ENCODE assay signal across 1 cellular context in genomic region chr9:134811673-134812668, GRCh38.
TF ChIP-seq lines count a peak whose summit lies in the region.

No MANE protein-coding gene starts in this region.

TF ChIP-seq in HEK293, 187 proteins besides CTCF, POLR2A, EP300 and RAD21 (continued from another document):
- TF ChIP-seq, protein P1, sequence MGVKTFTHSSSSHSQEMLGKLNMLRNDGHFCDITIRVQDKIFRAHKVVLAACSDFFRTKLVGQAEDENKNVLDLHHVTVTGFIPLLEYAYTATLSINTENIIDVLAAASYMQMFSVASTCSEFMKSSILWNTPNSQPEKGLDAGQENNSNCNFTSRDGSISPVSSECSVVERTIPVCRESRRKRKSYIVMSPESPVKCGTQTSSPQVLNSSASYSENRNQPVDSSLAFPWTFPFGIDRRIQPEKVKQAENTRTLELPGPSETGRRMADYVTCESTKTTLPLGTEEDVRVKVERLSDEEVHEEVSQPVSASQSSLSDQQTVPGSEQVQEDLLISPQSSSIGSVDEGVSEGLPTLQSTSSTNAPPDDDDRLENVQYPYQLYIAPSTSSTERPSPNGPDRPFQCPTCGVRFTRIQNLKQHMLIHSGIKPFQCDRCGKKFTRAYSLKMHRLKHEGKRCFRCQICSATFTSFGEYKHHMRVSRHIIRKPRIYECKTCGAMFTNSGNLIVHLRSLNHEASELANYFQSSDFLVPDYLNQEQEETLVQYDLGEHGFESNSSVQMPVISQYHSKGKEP (tag by site-specific recombination; IDR thresholded peaks at IDR 0.05), result 0 out of 2 replicates have a peak, but pooled peaks have one; percentile 35
- no peak for TF ChIP-seq ZNF404 (tag by site-specific recombination; IDR thresholded peaks at IDR 0.05)
- no peak for TF ChIP-seq ZNF585B (tag by site-specific recombination; IDR thresholded peaks at IDR 0.05)
- TF ChIP-seq ZNF416 (tag by site-specific recombination; IDR thresholded peaks at IDR 0.05), result no peak
- 0 out of 2 replicates have a peak, but pooled peaks have one; percentile 20 for TF ChIP-seq EGR2 (tag by site-specific recombination; IDR thresholded peaks at IDR 0.05; ENCODE audit: low read depth)
- TF ChIP-seq ZNF623 (tag by site-specific recombination; IDR thresholded peaks at IDR 0.05), result no peak
- TF ChIP-seq MYNN (tag by site-specific recombination; IDR thresholded peaks at IDR 0.05; ENCODE audit: borderline replicate concordance), result no peak
- peak; percentile 37; the same call in 1 of the 2 replicates for TF ChIP-seq ZBTB21 (tag by site-specific recombination; IDR thresholded peaks at IDR 0.05)
- TF ChIP-seq ZNF518A (tag by site-specific recombination; conservative IDR thresholded peaks at IDR 0.05; ENCODE audit: low read depth), result 0 out of 2 replicates have a peak, but pooled peaks have one; percentile 26
- TF ChIP-seq ZNF10 (tag by site-specific recombination; IDR thresholded peaks at IDR 0.05), result 0 out of 2 replicates have a peak, but pooled peaks have one; percentile 19
- TF ChIP-seq ZNF423 (tag by site-specific recombination; IDR thresholded peaks at IDR 0.05), result peak; percentile 62
- peak; percentile 60 for TF ChIP-seq ZBTB17 (tag by site-specific recombination; IDR thresholded peaks at IDR 0.05)
- TF ChIP-seq ZSCAN18 (tag by site-specific recombination; IDR thresholded peaks at IDR 0.05), result no peak
- TF ChIP-seq ZNF629 (tag by site-specific recombination; IDR thresholded peaks at IDR 0.05), result peak; percentile 74
- peak; percentile 89 for TF ChIP-seq OSR2 (tag by site-specific recombination; IDR thresholded peaks at IDR 0.05)
- TF ChIP-seq ZNF366 (tag by site-specific recombination; conservative IDR thresholded peaks at IDR 0.05), result 0 out of 2 replicates have a peak, but pooled peaks have one; percentile 54
- TF ChIP-seq, protein P2, sequence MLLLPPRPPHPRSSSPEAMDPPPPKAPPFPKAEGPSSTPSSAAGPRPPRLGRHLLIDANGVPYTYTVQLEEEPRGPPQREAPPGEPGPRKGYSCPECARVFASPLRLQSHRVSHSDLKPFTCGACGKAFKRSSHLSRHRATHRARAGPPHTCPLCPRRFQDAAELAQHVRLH (tag by site-specific recombination; IDR thresholded peaks at IDR 0.05), result no peak
- TF ChIP-seq ZSCAN30 (tag by site-specific recombination; IDR thresholded peaks at IDR 0.05), result peak; percentile 48; the same call in 1 of the 2 replicates
- TF ChIP-seq REPIN1 (tag by site-specific recombination; IDR thresholded peaks at IDR 0.05; ENCODE audit: low read depth), result no peak
- peak; percentile 78 for TF ChIP-seq ZFHX2 (tag by site-specific recombination; conservative IDR thresholded peaks at IDR 0.05)
- no peak; the same call in 1 of the 2 replicates for TF ChIP-seq GLI2 (tag by site-specific recombination; IDR thresholded peaks at IDR 0.05; ENCODE audit: borderline replicate concordance, low read depth)
- TF ChIP-seq ZNF514 (tag by site-specific recombination; IDR thresholded peaks at IDR 0.05), result no peak
- TF ChIP-seq, protein P3, sequence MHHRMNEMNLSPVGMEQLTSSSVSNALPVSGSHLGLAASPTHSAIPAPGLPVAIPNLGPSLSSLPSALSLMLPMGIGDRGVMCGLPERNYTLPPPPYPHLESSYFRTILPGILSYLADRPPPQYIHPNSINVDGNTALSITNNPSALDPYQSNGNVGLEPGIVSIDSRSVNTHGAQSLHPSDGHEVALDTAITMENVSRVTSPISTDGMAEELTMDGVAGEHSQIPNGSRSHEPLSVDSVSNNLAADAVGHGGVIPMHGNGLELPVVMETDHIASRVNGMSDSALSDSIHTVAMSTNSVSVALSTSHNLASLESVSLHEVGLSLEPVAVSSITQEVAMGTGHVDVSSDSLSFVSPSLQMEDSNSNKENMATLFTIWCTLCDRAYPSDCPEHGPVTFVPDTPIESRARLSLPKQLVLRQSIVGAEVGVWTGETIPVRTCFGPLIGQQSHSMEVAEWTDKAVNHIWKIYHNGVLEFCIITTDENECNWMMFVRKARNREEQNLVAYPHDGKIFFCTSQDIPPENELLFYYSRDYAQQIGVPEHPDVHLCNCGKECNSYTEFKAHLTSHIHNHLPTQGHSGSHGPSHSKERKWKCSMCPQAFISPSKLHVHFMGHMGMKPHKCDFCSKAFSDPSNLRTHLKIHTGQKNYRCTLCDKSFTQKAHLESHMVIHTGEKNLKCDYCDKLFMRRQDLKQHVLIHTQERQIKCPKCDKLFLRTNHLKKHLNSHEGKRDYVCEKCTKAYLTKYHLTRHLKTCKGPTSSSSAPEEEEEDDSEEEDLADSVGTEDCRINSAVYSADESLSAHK (tag by site-specific recombination; IDR thresholded peaks at IDR 0.05), result peak; percentile 66; the same call in 1 of the 2 replicates
- TF ChIP-seq IKZF3 (tag by site-specific recombination; IDR thresholded peaks at IDR 0.05), result peak; percentile 78
- TF ChIP-seq ZNF221 (tag by site-specific recombination; IDR thresholded peaks at IDR 0.05; ENCODE audit: borderline replicate concordance), result no peak
- 0 out of 2 replicates have a peak, but pooled peaks have one; percentile 48 for TF ChIP-seq TSHZ1 (tag by site-specific recombination; IDR thresholded peaks at IDR 0.05; ENCODE audit: borderline replicate concordance)
- TF ChIP-seq, protein P4, sequence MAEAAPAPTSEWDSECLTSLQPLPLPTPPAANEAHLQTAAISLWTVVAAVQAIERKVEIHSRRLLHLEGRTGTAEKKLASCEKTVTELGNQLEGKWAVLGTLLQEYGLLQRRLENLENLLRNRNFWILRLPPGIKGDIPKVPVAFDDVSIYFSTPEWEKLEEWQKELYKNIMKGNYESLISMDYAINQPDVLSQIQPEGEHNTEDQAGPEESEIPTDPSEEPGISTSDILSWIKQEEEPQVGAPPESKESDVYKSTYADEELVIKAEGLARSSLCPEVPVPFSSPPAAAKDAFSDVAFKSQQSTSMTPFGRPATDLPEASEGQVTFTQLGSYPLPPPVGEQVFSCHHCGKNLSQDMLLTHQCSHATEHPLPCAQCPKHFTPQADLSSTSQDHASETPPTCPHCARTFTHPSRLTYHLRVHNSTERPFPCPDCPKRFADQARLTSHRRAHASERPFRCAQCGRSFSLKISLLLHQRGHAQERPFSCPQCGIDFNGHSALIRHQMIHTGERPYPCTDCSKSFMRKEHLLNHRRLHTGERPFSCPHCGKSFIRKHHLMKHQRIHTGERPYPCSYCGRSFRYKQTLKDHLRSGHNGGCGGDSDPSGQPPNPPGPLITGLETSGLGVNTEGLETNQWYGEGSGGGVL (tag by site-specific recombination; IDR thresholded peaks at IDR 0.05), result no peak
- TF ChIP-seq GLIS1 (tag by site-specific recombination; IDR thresholded peaks at IDR 0.05), result peak; percentile 84
- TF ChIP-seq ZNF157 (tag by site-specific recombination; IDR thresholded peaks at IDR 0.05), result no peak
- peak; percentile 44; the same call in 1 of the 2 replicates for TF ChIP-seq ZNF341 (tag by site-specific recombination; IDR thresholded peaks at IDR 0.05; ENCODE audit: low read depth)
- no peak for TF ChIP-seq ZNF114 (tag by site-specific recombination; IDR thresholded peaks at IDR 0.05)
- TF ChIP-seq, protein P5, sequence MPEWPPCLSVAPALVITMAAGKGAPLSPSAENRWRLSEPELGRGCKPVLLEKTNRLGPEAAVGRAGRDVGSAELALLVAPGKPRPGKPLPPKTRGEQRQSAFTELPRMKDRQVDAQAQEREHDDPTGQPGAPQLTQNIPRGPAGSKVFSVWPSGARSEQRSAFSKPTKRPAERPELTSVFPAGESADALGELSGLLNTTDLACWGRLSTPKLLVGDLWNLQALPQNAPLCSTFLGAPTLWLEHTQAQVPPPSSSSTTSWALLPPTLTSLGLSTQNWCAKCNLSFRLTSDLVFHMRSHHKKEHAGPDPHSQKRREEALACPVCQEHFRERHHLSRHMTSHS (tag by site-specific recombination; IDR thresholded peaks at IDR 0.05), result 0 out of 2 replicates have a peak, but pooled peaks have one; percentile 31
- peak; percentile 97 for TF ChIP-seq ZIC2 (tag by site-specific recombination; IDR thresholded peaks at IDR 0.05)
